In genomic region chr6:30325150-30325872, GRCh38 we compare ENCODE assay signal across 1 cellular context.
TF ChIP-seq lines count a peak whose summit lies in the region.

No MANE protein-coding gene starts in this region.

TF ChIP-seq in GM23338, 12 proteins besides CTCF, POLR2A, EP300 and RAD21 (continued from another document):
- TF ChIP-seq ZNF462 (CRISPR knock-in tag; IDR thresholded peaks at IDR 0.05) (no peak), EZH2 (IDR thresholded peaks at IDR 0.05; ENCODE audit: low read depth, unreplicated experiment) (no peak), EZH2phosphoT487 (IDR thresholded peaks at IDR 0.05; ENCODE audit: unreplicated experiment) (no peak), ETS1 (IDR thresholded peaks at IDR 0.05) (no peak), JUNB (IDR thresholded peaks at IDR 0.05; ENCODE audit: unreplicated experiment) (no peak), STAT1 (IDR thresholded peaks at IDR 0.05; ENCODE audit: unreplicated experiment) (no peak), ZNF114 (CRISPR knock-in tag; IDR thresholded peaks at IDR 0.05) (no peak), ZNF331 (CRISPR knock-in tag; IDR thresholded peaks at IDR 0.05; ENCODE audit: low read depth) (no peak)
